In genomic region chr19:8050274-8051096, GRCh38 we compare ENCODE assay signal across 9 cellular contexts. TPM values are rescaled to one million over a fixed set of nuclear protein-coding genes. Genes with fewer than 3 reads are reported as not detected.
DNase-seq lines count a peak whose midpoint lies in the region; ATAC-seq and TF ChIP-seq lines count a peak whose summit lies in the region.
"Had no signal": no experiment of that assay in that cellular context is flagged by ENCODE, and none has a peak within 500 bp of the region (broad histone marks: within the 10 kb centered on the region; RNA-seq: fewer than 3 reads in every experiment).

No MANE protein-coding gene starts in this region.

- no peak overlapping the region for H3K27ac ChIP-seq in testis
- H3K27ac ChIP-seq: VCaP had no signal

- in situ Hi-C loops in KBM-7 (cut with MboI; ENCODE audit: low pct_unique_long_range_greater_than_20kb, low sequenced_read_pairs): no loop called here

- no peak for TF ChIP-seq POLR2A in testis (IDR thresholded peaks at IDR 0.05)

- WGBS in testis, 2 donors: 8 to 10% methylated on average over 20 to 42 of the region's 49 CpGs

- peak overlapping the region; percentile 33 to 40 for H3K4me3 ChIP-seq in testis

- DNase-seq in DMS 273 (lab: John Stamatoyannopoulos, UW; ENCODE audit: unreplicated experiment): peak; percentile 98
- DNase-seq in KBM-7: peak; percentile 99
- peak; percentile 77 to 90 for DNase-seq in SHP77 (lab: John Stamatoyannopoulos, UW)
- DNase-seq in activated gamma-delta T cell treated with anti-CD3 and anti-CD28 coated beads, Interleukin-2, amount 50 U/mL, for 16 hours (ENCODE audit: low read depth): peak; percentile 77
- DNase-seq in glomerular endothelial cell (ENCODE audit: extremely low read depth, low read depth, low spot score): peak; percentile 33
- peak; percentile 54 for DNase-seq in occipital lobe (lab: John Stamatoyannopoulos, UW)
- DNase-seq in testis: peak; percentile 94

- H3K9me3 ChIP-seq in testis: no peaks in the 10 kb centered on the region

- H3K4me1 ChIP-seq in testis: no peaks in the 10 kb centered on the region

- ATAC-seq in GM21529 (IDR thresholded peaks at IDR 0.05; ENCODE audit: unreplicated experiment): peak; percentile 75

- no peaks in the 10 kb centered on the region for H3K36me3 ChIP-seq in testis (ENCODE audit: low read depth, missing control alignments)

- TF ChIP-seq CTCF in testis (IDR thresholded peaks at IDR 0.05): no peak

- no peaks in the 10 kb centered on the region for H3K27me3 ChIP-seq in testis

- intact Hi-C loops in testis (cut with DNase I; ENCODE audit: low total_unique reads): no loop called here

RNA-seq across cellular contexts. Expression of gene CCL25, which starts 2.1 kb away (rescaled TPM):
- total RNA-seq in glomerular endothelial cell (not detected in 2 replicates), occipital lobe (0.31 TPM), testis (1 to 10 TPM in 1 of 2 donors, not detected in 1; 1.7 TPM)
- polyA plus RNA-seq in testis (ENCODE audit: insufficient read depth, low read depth, low replicate concordance): 0.47 TPM

RNA-seq across cellular contexts. Expression of gene ELAVL1, which starts 45.0 kb away (rescaled TPM):
- total RNA-seq in glomerular endothelial cell (57.1 and 76.3 TPM in 2 replicates), occipital lobe (16.2 TPM), testis (10 to 100 TPM; 75.7 to 84.8 TPM)
- polyA plus RNA-seq in testis (ENCODE audit: insufficient read depth, low read depth, low replicate concordance): 128 TPM

Comparison
In these comparisons a context has a peak if more than half of its experiments do, and no peak if none do; other contexts are left out.
1. DNase-seq: peak in every context shown above with its lines; median percentile 99 in KBM-7; 98 in DMS 273; 94 in testis; 84 in SHP77; 77 in activated gamma-delta T cell treated with anti-CD3 and anti-CD28 coated beads, Interleukin-2, amount 50 U/mL, for 16 hours; 54 in occipital lobe; 33 in glomerular endothelial cell.